8 cellular contexts compared by ENCODE assay signal in genomic region chr4:111631157-111631999, GRCh38.
DNase-seq lines count a peak whose midpoint lies in the region; ATAC-seq and TF ChIP-seq lines count a peak whose summit lies in the region.

No MANE protein-coding gene starts in this region.

- no peak overlapping the region for H3K27ac Mint-ChIP-seq in activated naive CD4-positive, alpha-beta T cell treated with anti-CD3 and anti-CD28 coated beads, Interleukin-2, amount 50 U/mL, for 72 hours

- H3K36me3 Mint-ChIP-seq in activated naive CD4-positive, alpha-beta T cell treated with anti-CD3 and anti-CD28 coated beads, Interleukin-2, amount 50 U/mL, for 72 hours, result no peaks in the 10 kb centered on the region

- peak; percentile 35; the same call in 1 of the 2 replicates for TF ChIP-seq CTCF in Panc1 (IDR thresholded peaks at IDR 0.05)

- DNase-seq in DMS53 treated with DMSO at 0.1 percent for 48 hours (lab: John Stamatoyannopoulos, UW; ENCODE audit: unreplicated experiment) (peak; percentile 5), Panc1 (ENCODE audit: low read depth, low spot score) (no peak), inferior parietal cortex (ENCODE audit: extremely low spot score) (peak; percentile 18), substantia nigra (lab: John Stamatoyannopoulos, UW) (no peak)
- DNase-seq in activated naive CD4-positive, alpha-beta T cell treated with anti-CD3 and anti-CD28 coated beads, Interleukin-2, amount 50 U/mL, for 72 hours (ENCODE audit: low spot score in 2 of 2), result no peak
- no peak for DNase-seq in stimulated activated CD8-positive, alpha-beta memory T cell treated with anti-CD3 and anti-CD28 coated beads, Interleukin-4, amount 100 ng/mL, for 48 hours

- BruUV-seq in Panc1 (replicated peaks; lab: Mats Ljungman, UMichigan), result no TSS peak

- CTCF ChIA-PET in Panc1 (lab: Charles Lee), result interaction anchor here (0.8 kb wide), 1 partner anchor 1000 kb away, joined by 3 read pairs; no protein-coding TSS in a partner anchor

- H3K27me3 ChIP-seq in Panc1 (ENCODE audit: control insufficient read depth, insufficient read depth, low read length), result no peaks in the 10 kb centered on the region

- intact Hi-C loops in Panc1 (cut with micrococcal nuclease; ENCODE audit: unreplicated experiment), result loop anchor here (2.0 kb wide), 1 partner anchor 1001 kb away; no protein-coding TSS in a partner anchor

- H3K9me3 Mint-ChIP-seq in activated naive CD4-positive, alpha-beta T cell treated with anti-CD3 and anti-CD28 coated beads, Interleukin-2, amount 50 U/mL, for 72 hours, result peaks cover 3 to 5% of the 10 kb centered on the region in 2 donors

- H3K27ac ChIP-seq in Panc1 (ENCODE audit: low read length) (no peak overlapping the region), substantia nigra (ENCODE audit: low read depth, low read length, poor library complexity, severe bottlenecking) (no peak overlapping the region)

- no peaks in the 10 kb centered on the region for H3K4me1 ChIP-seq in Panc1 (ENCODE audit: control insufficient read depth, insufficient read depth, low read length)

- H3K4me3 ChIP-seq in Panc1 (ENCODE audit: low read depth in 2 of 2, low read length in 2 of 2), result no peak overlapping the region

- ATAC-seq in GM21786 (IDR thresholded peaks at IDR 0.05; ENCODE audit: unreplicated experiment) (peak; percentile 72), Panc1 (no peak), HG02623 (IDR thresholded peaks at IDR 0.05; ENCODE audit: unreplicated experiment) (no peak)
- ATAC-seq in activated naive CD4-positive, alpha-beta T cell treated with anti-CD3 and anti-CD28 coated beads, Interleukin-2, amount 50 U/mL, for 72 hours, result no peak

- H3K9me3 ChIP-seq in Panc1 (ENCODE audit: control insufficient read depth, insufficient read depth, low read depth, low read length), result no peaks in the 10 kb centered on the region

- POLR2A ChIA-PET in Panc1 (lab: Charles Lee), result no interaction called here

- in situ Hi-C loops in Panc1 (cut with HindIII; ENCODE audit: low pct_unique_long_range_greater_than_20kb, low sequenced_read_pairs), result no loop called here

- no peaks in the 10 kb centered on the region for H3K36me3 ChIP-seq in Panc1 (ENCODE audit: control insufficient read depth, insufficient read depth, low read length)

Comparison
In these comparisons a context has a peak if more than half of its experiments do, and no peak if none do; other contexts are left out.
1. DNase-seq: peak in DMS53 treated with DMSO at 0.1 percent for 48 hours (single experiment) and inferior parietal cortex (single experiment); none in Panc1 (single experiment), activated naive CD4-positive, alpha-beta T cell treated with anti-CD3 and anti-CD28 coated beads, Interleukin-2, amount 50 U/mL, for 72 hours (0 of 2), substantia nigra (0 of 49) and stimulated activated CD8-positive, alpha-beta memory T cell treated with anti-CD3 and anti-CD28 coated beads, Interleukin-4, amount 100 ng/mL, for 48 hours (single experiment).